14 cellular contexts compared by ENCODE assay signal in the genomic region with DNA sequence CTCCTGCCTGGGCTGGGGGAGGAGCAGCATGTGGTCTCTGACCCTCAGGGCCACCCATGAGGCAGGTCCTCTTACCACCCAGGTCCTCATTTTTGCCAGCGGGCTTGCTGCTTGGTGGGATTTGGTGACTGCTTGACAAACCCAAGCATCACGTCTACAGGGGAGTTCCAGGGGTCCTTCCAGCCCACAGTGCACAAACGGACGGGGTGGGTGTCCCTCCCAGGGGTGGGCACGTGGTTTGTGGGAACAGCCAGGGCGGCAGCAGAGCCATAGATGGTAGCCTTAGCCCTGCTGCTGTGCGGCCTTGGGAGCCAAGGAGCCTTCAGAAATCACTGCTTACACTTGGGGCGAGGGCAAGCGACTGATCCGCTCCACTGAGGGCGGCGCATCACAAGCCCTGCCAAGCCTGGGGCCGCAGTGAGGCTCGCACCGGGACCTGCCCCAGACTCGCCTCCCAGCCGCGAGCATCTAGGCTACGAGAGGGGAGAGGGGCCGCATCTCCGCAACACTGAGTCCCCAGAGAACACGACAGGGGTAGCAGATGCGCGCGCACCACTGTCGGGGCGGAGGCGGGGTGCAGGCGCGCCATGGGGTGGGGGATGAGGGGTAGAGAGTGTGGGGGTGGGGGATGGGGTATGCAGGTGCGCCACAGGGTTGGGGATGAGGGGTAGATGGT. TPM values are rescaled to one million over a fixed set of nuclear protein-coding genes. Genes with fewer than 3 reads are reported as not detected.
DNase-seq lines count a peak whose midpoint lies in the region; ATAC-seq, FAIRE-seq and TF ChIP-seq lines count a peak whose summit lies in the region.
"Had no signal": no experiment of that assay in that cellular context is flagged by ENCODE, and none has a peak within 500 bp of the region (broad histone marks: within the 10 kb centered on the region; RNA-seq: fewer than 3 reads in every experiment).

No MANE protein-coding gene starts in this region.

- H3K4me3 Mint-ChIP-seq in naive thymus-derived CD8-positive, alpha-beta T cell: peak overlapping the region in 9 of 10 donors; percentile 20 to 80 (median 59)

- POLR2A ChIA-PET in naive thymus-derived CD8-positive, alpha-beta T cell (lab: Charles Lee): interaction anchor here (0.6 to 1.0 kb wide), 3 partner anchors 26 to 44 kb away, joined by 3 to 5 read pairs (median 3); a partner anchor contains a TSS

- ATAC-seq in naive thymus-derived CD8-positive, alpha-beta T cell: peak; percentile 29 to 30
- no peak for ATAC-seq in gastrocnemius medialis
- no peak for ATAC-seq in HG03159 (IDR thresholded peaks at IDR 0.05; ENCODE audit: unreplicated experiment)

- intact Hi-C loops in gastrocnemius medialis (cut with DNase I; ENCODE audit: low total_unique reads): no loop called here

- H3K27me3 ChIP-seq in gastrocnemius medialis (no peaks in the 10 kb centered on the region), small intestine (ENCODE audit: control insufficient read depth in 2 of 2, insufficient read depth in 2 of 2, low read length in 2 of 2) (no peaks in the 10 kb centered on the region)
- H3K27me3 ChIP-seq: body of pancreas, uterus had no signal

- WGBS in small intestine, 3 donors: 32 to 45% (median 36%) methylated on average over 23 to 31 of the region's 31 CpGs

- peaks cover 0 to 16% (median 2%) of the 10 kb centered on the region in 3 donors for H3K36me3 Mint-ChIP-seq in naive thymus-derived CD8-positive, alpha-beta T cell

- peaks cover 5 to 18% (median 15%) of the 10 kb centered on the region in 4 donors for H3K4me1 Mint-ChIP-seq in naive thymus-derived CD8-positive, alpha-beta T cell

- in situ Hi-C loops in gastrocnemius medialis (cut with MboI; ENCODE audit: low sequenced_read_pairs in 4 of 4): no loop called here

- DNase-seq in NCI-H82 (lab: John Stamatoyannopoulos, UW) (peak; percentile 19), NCI-H82 treated with DMSO at 0.1 percent for 48 hours (lab: John Stamatoyannopoulos, UW; ENCODE audit: unreplicated experiment) (no peak), NCI-H69 (lab: John Stamatoyannopoulos, UW) (peak; percentile 4), caudate nucleus (lab: John Stamatoyannopoulos, UW) (peak in 15 of 61 donors; percentile 7 to 61 (median 37)), gastrocnemius medialis (no peak), small intestine (no peak)
- peak in 8 of 10 donors; percentile 35 to 81 (median 75) for DNase-seq in naive thymus-derived CD8-positive, alpha-beta T cell
- DNase-seq: 8988T, IMR-90, NCI-H2107, uterus had no signal

- H3K27ac ChIP-seq in caudate nucleus (ENCODE audit: low read depth, low read length): peak overlapping the region; percentile 58
- no peak overlapping the region for H3K27ac ChIP-seq in gastrocnemius medialis
- H3K27ac ChIP-seq in small intestine (ENCODE audit: low read depth in 1 of 2, low read length in 1 of 2): no peak overlapping the region
- H3K27ac ChIP-seq: esophagus muscularis mucosa, uterus had no signal

- H3K9me3 ChIP-seq in gastrocnemius medialis (no peaks in the 10 kb centered on the region), small intestine (ENCODE audit: control insufficient read depth, low read depth) (no peaks in the 10 kb centered on the region)
- H3K9me3 ChIP-seq: body of pancreas, esophagus muscularis mucosa, uterus had no signal

- TF ChIP-seq CTCF in gastrocnemius medialis (IDR thresholded peaks at IDR 0.05 in 4 of 5, conservative IDR thresholded peaks at IDR 0.05 in 1 of 5): no peak

- H3K36me3 ChIP-seq in gastrocnemius medialis: peaks cover 0 to 59% of the 10 kb centered on the region in 2 donors
- no peaks in the 10 kb centered on the region for H3K36me3 ChIP-seq in small intestine (ENCODE audit: control insufficient read depth in 2 of 2, insufficient read depth in 2 of 2, low read length in 2 of 2)
- H3K36me3 ChIP-seq: uterus had no signal

- no peak for FAIRE-seq in small intestine (lab: Jason Lieb, UNC)

- TF ChIP-seq POLR2A in gastrocnemius medialis (IDR thresholded peaks at IDR 0.05): no peak

- no peak overlapping the region for H3K4me3 ChIP-seq in gastrocnemius medialis
- H3K4me3 ChIP-seq in small intestine (ENCODE audit: low read depth in 1 of 2, low read length in 2 of 2): no peak overlapping the region
- H3K4me3 ChIP-seq: body of pancreas had no signal

- peak overlapping the region in 9 of 10 donors; percentile 25 to 92 (median 87) for H3K27ac Mint-ChIP-seq in naive thymus-derived CD8-positive, alpha-beta T cell

- H3K9me3 Mint-ChIP-seq in naive thymus-derived CD8-positive, alpha-beta T cell: no peaks in the 10 kb centered on the region

- no peaks in the 10 kb centered on the region for H3K4me1 ChIP-seq in gastrocnemius medialis
- no peaks in the 10 kb centered on the region for H3K4me1 ChIP-seq in small intestine (ENCODE audit: control insufficient read depth in 2 of 2, insufficient read depth in 1 of 2, low read depth in 1 of 2, low read length in 1 of 2)
- H3K4me1 ChIP-seq: uterus had no signal

- no peaks in the 10 kb centered on the region for H3K27me3 Mint-ChIP-seq in naive thymus-derived CD8-positive, alpha-beta T cell

RNA-seq across cellular contexts. Expression of a gene that starts 36.9 kb away (rescaled TPM):
- 10 to 100 TPM; 91.8 to 99.9 TPM for total RNA-seq in naive thymus-derived CD8-positive, alpha-beta T cell
- 1 to 10 TPM in 2 of 3 donors, under 1 TPM in 1; 0.60 to 3.0 (median 1.4) TPM for polyA plus RNA-seq in naive thymus-derived CD8-positive, alpha-beta T cell
- total RNA-seq in gastrocnemius medialis: 10 to 100 TPM; 16.4 to 56.2 (median 43.5) TPM
- 1 to 10 TPM in 2 of 3 donors, under 1 TPM in 1; 0.45 to 5.7 (median 1.1) TPM for polyA plus RNA-seq in small intestine

Comparison
In these comparisons a context has a peak if more than half of its experiments do, and no peak if none do; other contexts are left out.
1. DNase-seq: peak in NCI-H82 (single experiment), NCI-H69 (single experiment) and naive thymus-derived CD8-positive, alpha-beta T cell (8 of 10); none in NCI-H82 treated with DMSO at 0.1 percent for 48 hours (single experiment), gastrocnemius medialis (0 of 2) and small intestine (single experiment).
2. ATAC-seq: peak in naive thymus-derived CD8-positive, alpha-beta T cell (2 of 2); none in gastrocnemius medialis (0 of 2) and HG03159 (single experiment).